ENCODE assay signal across 8 cellular contexts in genomic region chrX:15471016-15471415, GRCh38. TPM values are rescaled to one million over a fixed set of nuclear protein-coding genes. Genes with fewer than 3 reads are reported as not detected.
DNase-seq lines count a peak whose midpoint lies in the region; ATAC-seq lines count a peak whose summit lies in the region.

No MANE protein-coding gene starts in this region.

- DNase-seq in NCI-H2107 treated with DMSO at 0.1 percent for 48 hours (lab: John Stamatoyannopoulos, UW; ENCODE audit: unreplicated experiment) = peak; percentile 23
- no peak for DNase-seq in NCI-H2107 (lab: John Stamatoyannopoulos, UW)
- DNase-seq in NCI-H460 (ENCODE audit: extremely low read depth, low read depth) = peak; percentile 60
- peak; percentile 52 to 66 for DNase-seq in activated CD4-positive, alpha-beta T cell treated with anti-CD3 and anti-CD28 coated beads, Interleukin-2, amount 50 U/mL, for 48 hours
- DNase-seq in effector CD4-positive, alpha-beta T cell = peak; percentile 32
- peak; percentile 77 for DNase-seq in medulla oblongata (ENCODE audit: extremely low spot score)
- DNase-seq in stimulated activated CD8-positive, alpha-beta memory T cell treated with anti-CD3 and anti-CD28 coated beads, Interleukin-4, amount 100 ng/mL, for 48 hours = peak; percentile 61

- ATAC-seq in HG02870 (IDR thresholded peaks at IDR 0.05; ENCODE audit: unreplicated experiment) = peak; percentile 79

RNA-seq across cellular contexts. Expression of gene PIR, which starts 22.1 kb away (rescaled TPM):
- total RNA-seq in NCI-H460 (2014; rRNA removed; shearing (Covaris generic)) = 179 and 186 TPM in 2 replicates
- polyA plus RNA-seq in NCI-H460 (2014; cell fraction: nucleus; rRNA removed) = 104 and 112 TPM in 2 replicates

RNA-seq across cellular contexts. Expression of gene BMX, which starts 29.6 kb away (rescaled TPM):
- total RNA-seq in NCI-H460 (2014; rRNA removed; shearing (Covaris generic)) = not detected in 2 replicates
- polyA plus RNA-seq in NCI-H460 (2014; cell fraction: nucleus; rRNA removed) = not detected in 2 replicates
